31 cellular contexts compared by ENCODE assay signal in the genomic region with DNA sequence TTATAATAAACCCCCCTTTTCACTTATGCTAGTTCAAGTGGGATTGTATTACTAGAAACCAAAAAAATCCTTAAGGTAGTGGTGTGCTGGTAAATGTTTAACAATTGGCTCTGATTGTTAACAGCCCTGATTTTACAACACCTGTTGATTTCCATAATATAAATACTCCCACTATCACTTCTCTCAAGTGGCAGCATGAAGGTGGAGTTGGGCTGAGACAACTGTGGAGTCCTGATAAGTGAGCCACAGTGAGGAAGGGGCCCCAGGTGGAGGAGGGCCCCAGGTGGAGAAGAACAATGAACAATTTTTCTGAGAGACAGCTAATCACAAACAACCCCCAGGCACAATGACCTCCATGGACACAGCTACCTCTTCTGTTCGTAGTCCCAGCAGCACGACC. TPM values are rescaled to one million over a fixed set of nuclear protein-coding genes. Genes with fewer than 3 reads are reported as not detected.
"Had no signal": no experiment of that assay in that cellular context is flagged by ENCODE, and none has a peak within 500 bp of the region (broad histone marks: within the 10 kb centered on the region; RNA-seq: fewer than 3 reads in every experiment).

No MANE protein-coding gene starts in this region.

- H3K4me3 Mint-ChIP-seq: activated CD8-positive, alpha-beta T cell treated with anti-CD3 and anti-CD28 coated beads for 36 hours; activated naive CD8-positive, alpha-beta T cell; activated T-cell treated with anti-CD3 and anti-CD28 coated beads, Interleukin-2, amount 50 U/mL, for 4 hours; activated T-helper 17 cell treated with anti-CD3 and anti-CD28 coated beads, Interleukin-2, amount 50 U/mL, for 72 hours; central memory CD8-positive, alpha-beta T cell; dendritic cell treated with granulocyte-macrophage colony-stimulating factor and Interleukin-4, amounts not matched to agents 40 ng/mL and 50 ng/mL, for 4 days; WTC11 had no signal

- H3K4me1 Mint-ChIP-seq: activated T-helper 17 cell treated with anti-CD3 and anti-CD28 coated beads, Interleukin-2, amount 50 U/mL, for 72 hours; central memory CD8-positive, alpha-beta T cell; WTC11 had no signal

- H3K27ac Mint-ChIP-seq: activated CD8-positive, alpha-beta T cell treated with anti-CD3 and anti-CD28 coated beads for 36 hours; activated naive CD8-positive, alpha-beta T cell; activated T-helper 17 cell treated with anti-CD3 and anti-CD28 coated beads, Interleukin-2, amount 50 U/mL, for 72 hours; dendritic cell treated with granulocyte-macrophage colony-stimulating factor and Interleukin-4, amounts not matched to agents 40 ng/mL and 50 ng/mL, for 4 days; WTC11 had no signal

- H3K36me3 Mint-ChIP-seq: activated naive CD8-positive, alpha-beta T cell; WTC11 had no signal

- FAIRE-seq: astrocyte, bronchial epithelial cell had no signal

- DNase-seq: activated CD4-positive, alpha-beta T cell treated with anti-CD3 and anti-CD28 coated beads for 1 hour; activated CD4-positive, alpha-beta T cell treated with anti-CD3 and anti-CD28 coated beads for 48 hours; activated CD4-positive, alpha-beta T cell treated with anti-CD3 and anti-CD28 coated beads, Interleukin-2, amount 50 U/mL, for 1 hour; activated CD4-positive, alpha-beta T cell treated with anti-CD3 and anti-CD28 coated beads, Interleukin-2, amount 50 U/mL, for 48 hours; activated CD8-positive, alpha-beta memory T cell treated with anti-CD3 and anti-CD28 coated beads for 24 hours; activated CD8-positive, alpha-beta T cell treated with anti-CD3 and anti-CD28 coated beads for 36 hours; activated effector memory CD4-positive, alpha-beta T cell treated with Interleukin-2 at 50 U/mL for 16 hours; activated gamma-delta T cell treated with Interleukin-2 at 50 U/mL for 16 hours; activated naive CD4-positive, alpha-beta T cell treated with anti-CD3 and anti-CD28 coated beads, Interleukin-2, amount 50 U/mL, for 16 hours; activated naive CD4-positive, alpha-beta T cell treated with Interleukin-2 at 50 U/mL for 16 hours; activated T-cell treated with anti-CD3 and anti-CD28 coated beads, Interleukin-2, amount 50 U/mL, for 4 hours; amniotic stem cell; anterior cingulate cortex; brain microvascular endothelial cell; dorsolateral prefrontal cortex; effector memory CD4-positive, alpha-beta T cell; foreskin keratinocyte; gastrocnemius medialis; glutamatergic neuron; T-helper 2 cell had no signal

- H3K27me3 Mint-ChIP-seq: dendritic cell treated with granulocyte-macrophage colony-stimulating factor and Interleukin-4, amounts not matched to agents 40 ng/mL and 50 ng/mL, for 4 days had no signal

- H3K9me3 Mint-ChIP-seq: activated CD8-positive, alpha-beta T cell treated with anti-CD3 and anti-CD28 coated beads for 36 hours; activated T-cell treated with anti-CD3 and anti-CD28 coated beads, Interleukin-2, amount 50 U/mL, for 4 hours; activated T-helper 17 cell treated with anti-CD3 and anti-CD28 coated beads, Interleukin-2, amount 50 U/mL, for 72 hours; central memory CD8-positive, alpha-beta T cell had no signal

RNA-seq across cellular contexts. Expression of gene SSMEM1, which starts 26.4 kb away (rescaled TPM):
- total RNA-seq: activated CD8-positive, alpha-beta T cell treated with anti-CD3 and anti-CD28 coated beads for 36 hours; activated T-cell treated with anti-CD3 and anti-CD28 coated beads, Interleukin-2, amount 50 U/mL, for 4 hours; activated T-helper 17 cell treated with anti-CD3 and anti-CD28 coated beads, Interleukin-2, amount 50 U/mL, for 72 hours; astrocyte; bronchial epithelial cell; cardiac septum; cerebellum; esophagus muscularis mucosa; foreskin keratinocyte; gastrocnemius medialis; T-helper 1 cell treated with Interleukin-12 subunit alpha and Interleukin-12 subunit beta and Interleukin-4 antibody, amounts not matched to agents 30 ng/mL and 1 ng/mL, for 36 hours; WTC11 had no signal

RNA-seq across cellular contexts. Expression of gene CPA2, which starts 32.6 kb away (rescaled TPM):
- total RNA-seq: activated CD8-positive, alpha-beta T cell treated with anti-CD3 and anti-CD28 coated beads for 36 hours; astrocyte; bronchial epithelial cell; cardiac septum; cerebellum; esophagus muscularis mucosa; gastrocnemius medialis; T-helper 1 cell treated with Interleukin-12 subunit alpha and Interleukin-12 subunit beta and Interleukin-4 antibody, amounts not matched to agents 30 ng/mL and 1 ng/mL, for 36 hours had no signal

RNA-seq across cellular contexts. Expression of gene CPA4, which starts 58.9 kb away (rescaled TPM):
- total RNA-seq: activated CD8-positive, alpha-beta T cell treated with anti-CD3 and anti-CD28 coated beads for 36 hours; esophagus muscularis mucosa; gastrocnemius medialis; T-helper 1 cell treated with Interleukin-12 subunit alpha and Interleukin-12 subunit beta and Interleukin-4 antibody, amounts not matched to agents 30 ng/mL and 1 ng/mL, for 36 hours; WTC11 had no signal
